ENCODE assay signal across 11 cellular contexts in genomic region chr16:4945560-4946502, GRCh38. TPM values are rescaled to one million over a fixed set of nuclear protein-coding genes. Genes with fewer than 3 reads are reported as not detected.
DNase-seq lines count a peak whose midpoint lies in the region; ATAC-seq, FAIRE-seq and TF ChIP-seq lines count a peak whose summit lies in the region.
"Had no signal": no experiment of that assay in that cellular context is flagged by ENCODE, and none has a peak within 500 bp of the region (broad histone marks: within the 10 kb centered on the region; RNA-seq: fewer than 3 reads in every experiment).

No MANE protein-coding gene starts in this region.

- H3K4me1 ChIP-seq in lung (ENCODE audit: control insufficient read depth in 2 of 2, insufficient read depth in 2 of 2, low read length in 2 of 2), result peaks cover 0 to 7% of the 10 kb centered on the region in 2 donors

- FAIRE-seq in bronchial epithelial cell (lab: Jason Lieb, UNC), result no peak
- no peak for FAIRE-seq in urothelium cell line (lab: Jason Lieb, UNC)
- FAIRE-seq: GM12878 had no signal

- peak; percentile 37 for ATAC-seq in lung (ENCODE audit: insufficient read depth, low FRiP score)
- ATAC-seq: GM12878 had no signal

- H3K4me3 ChIP-seq in bronchial epithelial cell (ENCODE audit: low read depth, low read length), result no peak overlapping the region
- no peak overlapping the region for H3K4me3 ChIP-seq in lung
- H3K4me3 ChIP-seq: GM12878 had no signal

- peak overlapping the region in 1 of 2 donors; percentile 84 for H3K27ac ChIP-seq in lung (ENCODE audit: low read depth in 1 of 2, low read length in 1 of 2)
- H3K27ac ChIP-seq: 22Rv1 had no signal

- DNase-seq in DMS 273 (lab: John Stamatoyannopoulos, UW; ENCODE audit: unreplicated experiment), result peak; percentile 38
- DNase-seq in DMS 273 treated with DMSO at 0.1 percent for 48 hours (lab: John Stamatoyannopoulos, UW), result no peak
- DNase-seq in bronchial epithelial cell (ENCODE audit: low read depth), result peak; percentile 80
- DNase-seq in lung (ENCODE audit: low spot score), result peak; percentile 75
- DNase-seq in urothelium cell line (ENCODE audit: low spot score), result peak; percentile 63
- DNase-seq in inferior parietal cortex (ENCODE audit: extremely low spot score), result no peak
- DNase-seq in hepatic stellate cell (ENCODE audit: low spot score), result no peak
- no peak for DNase-seq in activated CD4-positive, alpha-beta T cell treated with anti-CD3 and anti-CD28 coated beads, Interleukin-2, amount 50 U/mL, for 48 hours
- DNase-seq: activated T-cell treated with anti-CD3 and anti-CD28 coated beads, Interleukin-2, amount 50 U/mL, for 24 hours had no signal

- H3K9me3 ChIP-seq in lung (ENCODE audit: control insufficient read depth in 2 of 2, insufficient read depth in 1 of 2, low read length in 1 of 2), result no peaks in the 10 kb centered on the region

- no peaks in the 10 kb centered on the region for H3K36me3 ChIP-seq in bronchial epithelial cell (ENCODE audit: control insufficient read depth, insufficient read depth, low read length)
- no peaks in the 10 kb centered on the region for H3K36me3 ChIP-seq in lung (ENCODE audit: control insufficient read depth in 2 of 2, insufficient read depth in 2 of 2, low read length in 2 of 2)

- H3K27me3 ChIP-seq in bronchial epithelial cell (ENCODE audit: control insufficient read depth, insufficient read depth, low read length) (no peaks in the 10 kb centered on the region), lung (ENCODE audit: control insufficient read depth, insufficient read depth) (no peaks in the 10 kb centered on the region)

- WGBS in lung, 2 donors, result 56 to 67% methylated on average over 10 to 11 of the region's 11 CpGs

- TF ChIP-seq CTCF in bronchial epithelial cell (IDR thresholded peaks at IDR 0.05; ENCODE audit: insufficient read depth, low read length, severe bottlenecking), result no peak
- no peak for TF ChIP-seq CTCF in lung (IDR thresholded peaks at IDR 0.05; ENCODE audit: control extremely low read depth, extremely low read depth)

RNA-seq across cellular contexts. Expression of gene PPL, which starts 8.9 kb away (rescaled TPM):
- 184 and 378 TPM in 2 replicates for total RNA-seq in bronchial epithelial cell
- 10 to 100 TPM; 78.5 to 89.0 TPM for total RNA-seq in lung
- 10 to 100 TPM; 19.9 to 27.0 TPM for polyA plus RNA-seq in lung

RNA-seq across cellular contexts. Expression of gene SEC14L5, which starts 12.3 kb away (rescaled TPM):
- total RNA-seq in bronchial epithelial cell (under 0.01 and 0.13 TPM in 2 replicates), lung (under 1 TPM; 0.43 to 0.98 TPM)
- under 1 TPM; 0.10 to 0.13 TPM for polyA plus RNA-seq in lung
- total RNA-seq: GM12878 had no signal

Comparison
In these comparisons a context has a peak if more than half of its experiments do, and no peak if none do; other contexts are left out.
1. DNase-seq: peak in DMS 273 (single experiment), bronchial epithelial cell (single experiment), lung (single experiment) and urothelium cell line (single experiment); none in DMS 273 treated with DMSO at 0.1 percent for 48 hours (single experiment), inferior parietal cortex (single experiment), hepatic stellate cell (single experiment) and activated CD4-positive, alpha-beta T cell treated with anti-CD3 and anti-CD28 coated beads, Interleukin-2, amount 50 U/mL, for 48 hours (0 of 2).